Comparison of ENCODE assay signal across 20 cellular contexts in genomic region chr5:58262226-58262625, GRCh38.
DNase-seq lines count a peak whose midpoint lies in the region; ATAC-seq and TF ChIP-seq lines count a peak whose summit lies in the region.
"Had no signal": no experiment of that assay in that cellular context is flagged by ENCODE, and none has a peak within 500 bp of the region (broad histone marks: within the 10 kb centered on the region; RNA-seq: fewer than 3 reads in every experiment).

No MANE protein-coding gene starts in this region.

- no peaks in the 10 kb centered on the region for H3K9me3 ChIP-seq in Panc1 (ENCODE audit: control insufficient read depth, insufficient read depth, low read depth, low read length)

- H3K27ac ChIP-seq in ACC112 (ENCODE audit: low read depth, low read length) = peak overlapping the region; percentile 59
- peak overlapping the region; percentile 94; the same call in 1 of the 2 replicates for H3K27ac ChIP-seq in Panc1 (ENCODE audit: low read length)

- H2AFZ ChIP-seq in ACC112 (ENCODE audit: low read length, unreplicated experiment) = peak overlapping the region; percentile 72
- H2AFZ ChIP-seq: PC-9 had no signal

- in situ Hi-C loops in Panc1 (cut with HindIII; ENCODE audit: low pct_unique_long_range_greater_than_20kb, low sequenced_read_pairs) = no loop called here

- H3K36me3 ChIP-seq in ACC112 (ENCODE audit: insufficient read depth, low read length) = no peaks in the 10 kb centered on the region
- no peaks in the 10 kb centered on the region for H3K36me3 ChIP-seq in Panc1 (ENCODE audit: control insufficient read depth, insufficient read depth, low read length)

- ATAC-seq in Panc1 = no peak

- H3K4me1 ChIP-seq in ACC112 (ENCODE audit: control insufficient read depth, insufficient read depth, low read length, unreplicated experiment) (peaks cover 51% of the 10 kb centered on the region), Panc1 (ENCODE audit: control insufficient read depth, insufficient read depth, low read length) (peaks cover 18% of the 10 kb centered on the region)

- CTCF ChIA-PET in Panc1 (lab: Charles Lee) = no interaction called here

- TF ChIP-seq CTCF in Panc1 (IDR thresholded peaks at IDR 0.05) = no peak

- BruUV-seq in Panc1 (replicated peaks; lab: Mats Ljungman, UMichigan) = no TSS peak

- POLR2A ChIA-PET in Panc1 (lab: Charles Lee) = no interaction called here

- no peaks in the 10 kb centered on the region for H3K79me2 ChIP-seq in ACC112 (ENCODE audit: control insufficient read depth, insufficient read depth, low read length, unreplicated experiment)

- DNase-seq in EL (peak; percentile 69), Panc1 (ENCODE audit: low read depth, low spot score) (no peak), fibroblast of peridontal ligament (ENCODE audit: extremely low read depth) (peak; percentile 44), GDM1 (lab: John Stamatoyannopoulos, UW) (no peak), NCI-H1092 treated with DMSO at 0.1 percent for 48 hours (lab: John Stamatoyannopoulos, UW) (no peak), HuH-7 (ENCODE audit: low spot score) (no peak)
- DNase-seq in stimulated activated CD8-positive, alpha-beta memory T cell treated with anti-CD3 and anti-CD28 coated beads, Interleukin-4, amount 100 ng/mL, for 48 hours = no peak
- DNase-seq: AML-193; Calu3; CD4-positive, alpha-beta T cell; DMS79; GF-D8; Karpas-422; MM.1S; NCI-H1105; NCI-H1694; NCI-H510A treated with DMSO at 0.1 percent for 48 hours; NCI-H82; PC-9 had no signal

- intact Hi-C loops in Panc1 (cut with micrococcal nuclease; ENCODE audit: unreplicated experiment) = loop anchor here (10.0 kb wide), 1 partner anchor 193 kb away; no protein-coding TSS in a partner anchor

- no peak overlapping the region for H3K4me3 ChIP-seq in ACC112 (ENCODE audit: low read depth, low read length)
- no peak overlapping the region for H3K4me3 ChIP-seq in Panc1 (ENCODE audit: low read depth in 2 of 2, low read length in 2 of 2)
- H3K4me3 ChIP-seq: PC-9 had no signal

- H3K27me3 ChIP-seq in ACC112 (ENCODE audit: insufficient read depth, low read length) (no peaks in the 10 kb centered on the region), Panc1 (ENCODE audit: control insufficient read depth, insufficient read depth, low read length) (no peaks in the 10 kb centered on the region)

Comparison
In these comparisons a context has a peak if more than half of its experiments do, and no peak if none do; other contexts are left out.
1. DNase-seq: peak in EL (single experiment) and fibroblast of peridontal ligament (single experiment); none in Panc1 (single experiment), GDM1 (single experiment), stimulated activated CD8-positive, alpha-beta memory T cell treated with anti-CD3 and anti-CD28 coated beads, Interleukin-4, amount 100 ng/mL, for 48 hours (single experiment), NCI-H1092 treated with DMSO at 0.1 percent for 48 hours (single experiment) and HuH-7 (single experiment).